31 cellular contexts compared by ENCODE assay signal in the genomic region with DNA sequence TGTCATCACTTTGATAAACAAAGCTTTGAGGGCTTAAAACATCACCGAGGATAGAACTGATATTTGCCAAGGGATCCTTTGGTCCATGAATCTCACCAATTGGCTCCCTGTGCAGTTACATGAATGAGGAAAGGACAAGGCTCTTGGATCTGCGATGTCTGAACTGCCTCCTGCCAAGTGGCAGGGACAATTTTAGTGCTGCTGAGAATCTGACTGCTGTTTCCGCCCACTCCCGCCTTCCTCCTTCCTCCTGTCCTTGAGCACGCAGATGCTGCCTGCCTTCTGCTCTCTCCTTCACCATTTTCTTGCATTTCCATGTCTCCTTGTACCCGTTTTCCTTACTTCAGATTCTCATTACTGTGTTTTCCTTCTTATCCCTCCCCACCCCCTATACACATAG. TPM values are rescaled to one million over a fixed set of nuclear protein-coding genes. Genes with fewer than 3 reads are reported as not detected.
"Had no signal": no experiment of that assay in that cellular context is flagged by ENCODE, and none has a peak within 500 bp of the region (broad histone marks: within the 10 kb centered on the region; RNA-seq: fewer than 3 reads in every experiment).

No MANE protein-coding gene starts in this region.

- H3K36me3 ChIP-seq: adrenal gland, SJCRH30 had no signal

- H3K27ac ChIP-seq: adrenal gland, SJCRH30 had no signal

- H3K9me3 Mint-ChIP-seq: activated CD4-positive, alpha-beta T cell treated with anti-CD3 and anti-CD28 coated beads, Interleukin-2, amount 10 ng/mL, durations not matched to agents 7 days and 5 days; activated naive CD4-positive, alpha-beta T cell treated with anti-CD3 and anti-CD28 coated beads for 36 hours; activated T-helper 1 cell treated with anti-CD3 and anti-CD28 coated beads, Interleukin-12 subunit alpha, Interleukin-12 subunit beta, Interleukin-2, Interleukin-4 antibody, amounts not matched to agents 30 ng/mL and 10 ng/mL and 1 ng/mL, durations not matched to agents 14 hours and 24 hours and 36 hours had no signal

- H3K27ac Mint-ChIP-seq: activated CD4-positive, alpha-beta T cell treated with anti-CD3 and anti-CD28 coated beads for 36 hours; activated CD4-positive, alpha-beta T cell treated with anti-CD3 and anti-CD28 coated beads, Interleukin-2, amount 10 ng/mL, durations not matched to agents 7 days and 5 days; activated CD8-positive, alpha-beta T cell treated with anti-CD3 and anti-CD28 coated beads, Interleukin-2, amount 10 ng/mL, durations not matched to agents 7 days and 5 days; activated naive CD4-positive, alpha-beta T cell treated with anti-CD3 and anti-CD28 coated beads for 36 hours; activated naive CD4-positive, alpha-beta T cell treated with anti-CD3 and anti-CD28 coated beads, Interleukin-2, amount 50 U/mL, for 72 hours; activated T-cell treated with anti-CD3 and anti-CD28 coated beads, Interleukin-2, amount 50 U/mL, for 24 hours; activated T-helper 1 cell treated with anti-CD3 and anti-CD28 coated beads, Interleukin-12 subunit alpha, Interleukin-12 subunit beta, Interleukin-2, Interleukin-4 antibody, amounts not matched to agents 30 ng/mL and 10 ng/mL and 1 ng/mL, durations not matched to agents 14 hours and 24 hours and 36 hours; WTC11 had no signal

- H3K9me3 ChIP-seq: adrenal gland, SJCRH30 had no signal

- H3K27me3 ChIP-seq: adrenal gland, SJCRH30 had no signal

- H3K27me3 Mint-ChIP-seq: activated CD4-positive, alpha-beta T cell treated with anti-CD3 and anti-CD28 coated beads for 36 hours; activated CD4-positive, alpha-beta T cell treated with anti-CD3 and anti-CD28 coated beads, Interleukin-2, amount 10 ng/mL, durations not matched to agents 7 days and 5 days had no signal

- H3K4me1 ChIP-seq: adrenal gland, SJCRH30 had no signal

- H3K4me3 ChIP-seq: adrenal gland, SJCRH30, SK-N-MC had no signal

- H3K4me3 Mint-ChIP-seq: activated CD4-positive, alpha-beta T cell treated with anti-CD3 and anti-CD28 coated beads for 36 hours; activated CD4-positive, alpha-beta T cell treated with anti-CD3 and anti-CD28 coated beads, Interleukin-2, amount 10 ng/mL, durations not matched to agents 7 days and 5 days; activated CD8-positive, alpha-beta T cell treated with anti-CD3 and anti-CD28 coated beads, Interleukin-2, amount 10 ng/mL, durations not matched to agents 7 days and 5 days; activated naive CD4-positive, alpha-beta T cell treated with anti-CD3 and anti-CD28 coated beads for 36 hours; activated T-cell treated with anti-CD3 and anti-CD28 coated beads, Interleukin-2, amount 50 U/mL, for 24 hours; activated T-helper 1 cell treated with anti-CD3 and anti-CD28 coated beads, Interleukin-12 subunit alpha, Interleukin-12 subunit beta, Interleukin-2, Interleukin-4 antibody, amounts not matched to agents 30 ng/mL and 10 ng/mL and 1 ng/mL, durations not matched to agents 14 hours and 24 hours and 36 hours; brain; WTC11 had no signal

- ATAC-seq: activated CD4-positive, alpha-beta T cell treated with anti-CD3 and anti-CD28 coated beads for 36 hours; activated CD4-positive, CD25-positive, alpha-beta regulatory T cell treated with anti-CD3 and anti-CD28 coated beads, Interleukin-2, amount 50 U/mL, for 24 hours; activated CD8-positive, alpha-beta T cell treated with anti-CD3 and anti-CD28 coated beads, Interleukin-2, amount 10 ng/mL, durations not matched to agents 7 days and 5 days; activated naive CD4-positive, alpha-beta T cell treated with anti-CD3 and anti-CD28 coated beads, Interleukin-2, amount 50 U/mL, for 72 hours; Panc1; WTC11 had no signal

- H3K36me3 Mint-ChIP-seq: activated naive CD4-positive, alpha-beta T cell treated with anti-CD3 and anti-CD28 coated beads, Interleukin-2, amount 50 U/mL, for 72 hours; brain had no signal

- H3K4me1 Mint-ChIP-seq: activated CD4-positive, alpha-beta T cell treated with anti-CD3 and anti-CD28 coated beads for 36 hours; activated CD4-positive, alpha-beta T cell treated with anti-CD3 and anti-CD28 coated beads, Interleukin-2, amount 10 ng/mL, durations not matched to agents 7 days and 5 days had no signal

- DNase-seq: activated CD4-positive, alpha-beta T cell treated with anti-CD3 and anti-CD28 coated beads for 36 hours; activated CD4-positive, alpha-beta T cell treated with anti-CD3 and anti-CD28 coated beads, Interleukin-2, amount 10 ng/mL, durations not matched to agents 7 days and 5 days; activated CD4-positive, alpha-beta T cell treated with anti-CD3 and anti-CD28 coated beads, Interleukin-2, amount 50 U/mL, for 48 hours; activated CD8-positive, alpha-beta T cell treated with anti-CD3 and anti-CD28 coated beads, Interleukin-2, amount 10 ng/mL, durations not matched to agents 7 days and 5 days; activated gamma-delta T cell treated with Interleukin-2 at 50 U/mL for 16 hours; activated naive CD4-positive, alpha-beta T cell treated with anti-CD3 and anti-CD28 coated beads for 36 hours; activated T-cell treated with anti-CD3 and anti-CD28 coated beads, Interleukin-2, amount 50 U/mL, for 24 hours; adrenal gland; central memory CD4-positive, alpha-beta T cell; NCI-H1105; NCI-H1417 treated with DMSO at 0.1 percent for 48 hours; NCI-H1694; NCI-H2029; NCI-H345; NCI-H524 treated with DMSO at 0.1 percent for 48 hours; SHP77; SJCRH30; T1000 had no signal

- FAIRE-seq: TTC549 had no signal

RNA-seq across cellular contexts. Expression of gene ITPRID1, which starts 26.8 kb away (rescaled TPM):
- total RNA-seq: activated CD4-positive, alpha-beta T cell treated with anti-CD3 and anti-CD28 coated beads for 36 hours; activated CD4-positive, alpha-beta T cell treated with anti-CD3 and anti-CD28 coated beads, Interleukin-2, amount 10 ng/mL, durations not matched to agents 7 days and 5 days; activated CD8-positive, alpha-beta T cell treated with anti-CD3 and anti-CD28 coated beads, Interleukin-2, amount 10 ng/mL, durations not matched to agents 7 days and 5 days; activated naive CD4-positive, alpha-beta T cell treated with anti-CD3 and anti-CD28 coated beads for 36 hours; activated naive CD4-positive, alpha-beta T cell treated with anti-CD3 and anti-CD28 coated beads, Interleukin-2, amount 50 U/mL, for 72 hours; activated T-helper 1 cell treated with anti-CD3 and anti-CD28 coated beads, Interleukin-12 subunit alpha, Interleukin-12 subunit beta, Interleukin-2, Interleukin-4 antibody, amounts not matched to agents 30 ng/mL and 10 ng/mL and 1 ng/mL, durations not matched to agents 14 hours and 24 hours and 36 hours; adrenal gland; MCF 10A; NCI-H460; RPMI7951; SJCRH30; T-helper 1 cell treated with Interleukin-12 subunit alpha and Interleukin-12 subunit beta and Interleukin-4 antibody, amounts not matched to agents 30 ng/mL and 1 ng/mL, for 36 hours; T-helper 2 cell treated with Interferon-gamma antibody and Interleukin-4, amounts not matched to agents 100 ng/mL and 5 ng/mL, for 36 hours had no signal
- polyA plus RNA-seq: adrenal gland had no signal
